ENCODE assay signal across 12 cellular contexts in genomic region chr3:120560304-120561250, GRCh38. TPM values are rescaled to one million over a fixed set of nuclear protein-coding genes. Genes with fewer than 3 reads are reported as not detected.
DNase-seq lines count a peak whose midpoint lies in the region; ATAC-seq and TF ChIP-seq lines count a peak whose summit lies in the region.
"Had no signal": no experiment of that assay in that cellular context is flagged by ENCODE, and none has a peak within 500 bp of the region (broad histone marks: within the 10 kb centered on the region; RNA-seq: fewer than 3 reads in every experiment).

No MANE protein-coding gene starts in this region.

- H3K4me3 ChIP-seq in H7 (ENCODE audit: insufficient read depth, low read depth, low read length) = peak overlapping the region; percentile 74

- H3K36me3 Mint-ChIP-seq in glutamatergic neuron (ENCODE audit: unreplicated experiment) (no peaks in the 10 kb centered on the region), progenitor cell of endocrine pancreas (ENCODE audit: insufficient read depth) (no peaks in the 10 kb centered on the region)

- H3K4me1 Mint-ChIP-seq in glutamatergic neuron (ENCODE audit: low read depth, unreplicated experiment) (peaks cover 30% of the 10 kb centered on the region), progenitor cell of endocrine pancreas (ENCODE audit: low read depth) (peaks cover 14% of the 10 kb centered on the region)

- H3K27me3 ChIP-seq in H7 (ENCODE audit: control insufficient read depth, insufficient read depth, low read length) = no peaks in the 10 kb centered on the region; the same call in 1 of the 2 replicates
- H3K27me3 ChIP-seq: esophagus squamous epithelium, ovary, SJSA1, stomach had no signal

- no peak for ATAC-seq in GM21528 (IDR thresholded peaks at IDR 0.05; ENCODE audit: low FRiP score, unreplicated experiment)

- peak overlapping the region; percentile 75 for H3K4me3 Mint-ChIP-seq in glutamatergic neuron (ENCODE audit: unreplicated experiment)
- no peak overlapping the region for H3K4me3 Mint-ChIP-seq in progenitor cell of endocrine pancreas (ENCODE audit: low read depth)

- H3K36me3 ChIP-seq in H7 (replicated peaks; ENCODE audit: control insufficient read depth, insufficient read depth, low read length) = no peaks in the 10 kb centered on the region
- H3K36me3 ChIP-seq: esophagus squamous epithelium, ovary, SJSA1, stomach had no signal

- H3K27ac Mint-ChIP-seq in glutamatergic neuron (ENCODE audit: unreplicated experiment) (peak overlapping the region; percentile 95), progenitor cell of endocrine pancreas (peak overlapping the region; percentile 15)

- no peak for TF ChIP-seq CTCF in glutamatergic neuron (IDR thresholded peaks at IDR 0.05; ENCODE audit: partially characterized antibody, unreplicated experiment)
- TF ChIP-seq CTCF in progenitor cell of endocrine pancreas (IDR thresholded peaks at IDR 0.05; ENCODE audit: unreplicated experiment) = no peak

- H3K9me3 Mint-ChIP-seq in glutamatergic neuron (ENCODE audit: unreplicated experiment) (peaks cover 13% of the 10 kb centered on the region), progenitor cell of endocrine pancreas (ENCODE audit: low read depth) (no peaks in the 10 kb centered on the region)

- DNase-seq in H7 (peak; percentile 33), SK-N-DZ (ENCODE audit: low spot score) (peak; percentile 13), glutamatergic neuron (no peak), progenitor cell of endocrine pancreas (ENCODE audit: low spot score, unreplicated experiment) (no peak), DMS79 (lab: John Stamatoyannopoulos, UW) (no peak), ureter (ENCODE audit: low spot score) (no peak), RPMI8226 (no peak)
- DNase-seq: esophagus squamous epithelium had no signal

- peaks cover 17% of the 10 kb centered on the region for H3K27me3 Mint-ChIP-seq in glutamatergic neuron (ENCODE audit: unreplicated experiment)
- H3K27me3 Mint-ChIP-seq in progenitor cell of endocrine pancreas = peaks cover 2% of the 10 kb centered on the region

RNA-seq across cellular contexts. Expression of gene NDUFB4, which starts 35.6 kb away (rescaled TPM):
- 247 and 262 TPM in 2 replicates for total RNA-seq in H7 (2014; rRNA removed; shearing (Covaris generic))
- polyA plus RNA-seq in SK-N-DZ (2014; cell fraction: cytosol; rRNA removed) = 123 and 141 TPM in 2 replicates
- polyA plus RNA-seq in SK-N-DZ (2014; cell fraction: nucleus; rRNA removed) = 116 and 119 TPM in 2 replicates
- total RNA-seq in glutamatergic neuron (ENCODE audit: unreplicated experiment) (119 TPM), progenitor cell of endocrine pancreas (162 and 165 TPM in 2 replicates), ureter (120 TPM)

Comparison
In these comparisons a context has a peak if more than half of its experiments do, and no peak if none do; other contexts are left out.
1. DNase-seq: peak in H7 (single experiment) and SK-N-DZ (single experiment); none in glutamatergic neuron (single experiment), progenitor cell of endocrine pancreas (single experiment), DMS79 (single experiment), ureter (single experiment) and RPMI8226 (single experiment).